In genomic region chr2:85243101-85244072, GRCh38 we compare ENCODE assay signal across 8 cellular contexts.
DNase-seq lines count a peak whose midpoint lies in the region; ATAC-seq and TF ChIP-seq lines count a peak whose summit lies in the region.

No MANE protein-coding gene starts in this region.

- no peaks in the 10 kb centered on the region for H3K9me3 ChIP-seq in HAP-1

- ATAC-seq in foreskin keratinocyte = no peak
- no peak for ATAC-seq in GM18511 (IDR thresholded peaks at IDR 0.05; ENCODE audit: unreplicated experiment)
- ATAC-seq in GM18502 (IDR thresholded peaks at IDR 0.05; ENCODE audit: poor library complexity, unreplicated experiment) = no peak

- H3K4me3 Mint-ChIP-seq in progenitor cell of endocrine pancreas (ENCODE audit: low read depth) = no peak overlapping the region

- H3K4me1 ChIP-seq in HAP-1 (peaks cover 26% of the 10 kb centered on the region), foreskin keratinocyte (peaks cover 10% of the 10 kb centered on the region)

- H3K27ac Mint-ChIP-seq in progenitor cell of endocrine pancreas = peak overlapping the region; percentile 12

- no peaks in the 10 kb centered on the region for H3K36me3 ChIP-seq in HAP-1 (replicated peaks)

- TF ChIP-seq CTCF in AG09309 (IDR thresholded peaks at IDR 0.05; ENCODE audit: control insufficient read depth, insufficient read depth, low read depth, low read length, missing control alignments) (peak; percentile 25), foreskin keratinocyte (conservative IDR thresholded peaks at IDR 0.05) (peak; percentile 43), progenitor cell of endocrine pancreas (IDR thresholded peaks at IDR 0.05; ENCODE audit: unreplicated experiment) (peak; percentile 56)

- no peaks in the 10 kb centered on the region for H3K27me3 Mint-ChIP-seq in progenitor cell of endocrine pancreas

- in situ Hi-C loops in HAP-1 (cut with MboI; ENCODE audit: low sequenced_read_pairs) = no loop called here

- H3K27me3 ChIP-seq in HAP-1 (ENCODE audit: low read depth) (no peaks in the 10 kb centered on the region), foreskin keratinocyte (no peaks in the 10 kb centered on the region)

- DNase-seq in AG09309 (ENCODE audit: low read depth) (no peak), HAP-1 (ENCODE audit: low spot score in 2 of 2) (peak; percentile 38 to 82), SW480 (ENCODE audit: low spot score) (peak; percentile 34), foreskin keratinocyte (no peak), progenitor cell of endocrine pancreas (ENCODE audit: low spot score, unreplicated experiment) (peak; percentile 32)
- no peak for DNase-seq in NK-92 treated with Interleukin-12 subunit alpha and Interleukin-12 subunit beta, amount 100 ng/mL, for 24 hours (lab: John Stamatoyannopoulos, UW)

- no peak overlapping the region for H3K27ac ChIP-seq in foreskin keratinocyte

- H3K9me3 Mint-ChIP-seq in progenitor cell of endocrine pancreas (ENCODE audit: low read depth) = no peaks in the 10 kb centered on the region

- H3K4me3 ChIP-seq in AG09309 (ENCODE audit: control insufficient read depth, low read depth, low read length) (no peak overlapping the region), HAP-1 (no peak overlapping the region)

- peaks cover 3% of the 10 kb centered on the region for H3K36me3 Mint-ChIP-seq in progenitor cell of endocrine pancreas (ENCODE audit: insufficient read depth)

- peaks cover 42% of the 10 kb centered on the region for H3K4me1 Mint-ChIP-seq in progenitor cell of endocrine pancreas (ENCODE audit: low read depth)

Comparison
In these comparisons a context has a peak if more than half of its experiments do, and no peak if none do; other contexts are left out.
1. DNase-seq: peak in HAP-1 (2 of 2), SW480 (single experiment) and progenitor cell of endocrine pancreas (single experiment); none in AG09309 (single experiment), foreskin keratinocyte (0 of 2) and NK-92 treated with Interleukin-12 subunit alpha and Interleukin-12 subunit beta, amount 100 ng/mL, for 24 hours (single experiment).
2. Peak in every context shown above with its lines, with median percentiles within 50 percentile points of each other: CTCF ChIP-seq.